ENCODE assay signal across 8 cellular contexts in genomic region chr12:113184900-113185179, GRCh38. TPM values are rescaled to one million over a fixed set of nuclear protein-coding genes. Genes with fewer than 3 reads are reported as not detected.
DNase-seq lines count a peak whose midpoint lies in the region; ATAC-seq and TF ChIP-seq lines count a peak whose summit lies in the region.

No MANE protein-coding gene starts in this region.

- no peaks in the 10 kb centered on the region for H3K9me3 Mint-ChIP-seq in GM23338

- H3K36me3 Mint-ChIP-seq in GM23338 (ENCODE audit: low read depth) = peaks cover 46% of the 10 kb centered on the region

- peaks cover 4% of the 10 kb centered on the region; the same call in 1 of the 2 replicates for H3K4me1 ChIP-seq in GM23338 (ENCODE audit: insufficient read depth)
- H3K4me1 ChIP-seq in foreskin keratinocyte = no peaks in the 10 kb centered on the region
- H3K4me1 ChIP-seq in neuron (ENCODE audit: insufficient read depth, low read length) = peaks cover 15% of the 10 kb centered on the region

- no peaks in the 10 kb centered on the region; the same call in 1 of the 2 replicates for H3K36me3 ChIP-seq in GM23338 (ENCODE audit: insufficient read depth)
- peaks cover 28% of the 10 kb centered on the region for H3K36me3 ChIP-seq in neuron (ENCODE audit: insufficient read depth, low read length)

- H2AFZ ChIP-seq in GM23338 (peak overlapping the region; percentile 95), neuron (ENCODE audit: low read depth, low read length) (peak overlapping the region; percentile 86)

- DNase-seq in ELF-1 (ENCODE audit: low read depth, low spot score) (peak; percentile 94), GM23338 (ENCODE audit: low spot score) (peak; percentile 94), LNCaP clone FGC (ENCODE audit: low read depth) (peak; percentile 57), SHP77 treated with DMSO at 0.1 percent for 48 hours (lab: John Stamatoyannopoulos, UW) (peak; percentile 57), activated gamma-delta T cell treated with Interleukin-2 at 50 U/mL for 16 hours (peak; percentile 82), foreskin keratinocyte (peak; percentile 84 to 89), stromal cell of bone marrow (ENCODE audit: low read depth) (peak; percentile 84)

- H4K20me1 ChIP-seq in GM23338 (replicated peaks; ENCODE audit: insufficient read depth) = peaks cover 37% of the 10 kb centered on the region

- H3K4me3 ChIP-seq in GM23338 = peak overlapping the region; percentile 97
- peak overlapping the region; percentile 88 for H3K4me3 ChIP-seq in LNCaP clone FGC (ENCODE audit: low read depth, low read length)
- peak overlapping the region; percentile 85 for H3K4me3 ChIP-seq in neuron (ENCODE audit: low read length)

- peak; percentile 86 for ATAC-seq in GM23338
- ATAC-seq in foreskin keratinocyte = peak; percentile 88

- TF ChIP-seq CTCF in GM23338 (conservative IDR thresholded peaks at IDR 0.05; ENCODE audit: low read depth in 2 of 2) (no peak), LNCaP clone FGC (IDR thresholded peaks at IDR 0.05; ENCODE audit: control insufficient read depth, extremely low read depth, insufficient read depth) (no peak), foreskin keratinocyte (conservative IDR thresholded peaks at IDR 0.05) (no peak)

- peaks cover 3% of the 10 kb centered on the region; the same call in 1 of the 2 replicates for H3F3A ChIP-seq in GM23338 (replicated peaks; ENCODE audit: low read depth)

- no peaks in the 10 kb centered on the region for H3K9me2 ChIP-seq in GM23338 (ENCODE audit: insufficient read depth)

- peaks cover 52% of the 10 kb centered on the region for H3K79me2 ChIP-seq in GM23338 (replicated peaks; ENCODE audit: insufficient read depth)

- H3K9me3 ChIP-seq in neuron (ENCODE audit: low read length) = no peaks in the 10 kb centered on the region

- peak overlapping the region; percentile 88 for H3K27ac Mint-ChIP-seq in GM23338

- H3K27ac ChIP-seq in GM23338 (ENCODE audit: low read depth) (peak overlapping the region; percentile 87), foreskin keratinocyte (peak overlapping the region; percentile 96)

- peak overlapping the region; percentile 95 for H3K4me3 Mint-ChIP-seq in GM23338

- H3K4me1 Mint-ChIP-seq in GM23338 = peaks cover 12% of the 10 kb centered on the region

- peaks cover 10% of the 10 kb centered on the region for H3K27me3 Mint-ChIP-seq in GM23338 (ENCODE audit: insufficient read depth, low read depth, poor library complexity)

- no peaks in the 10 kb centered on the region for H3K27me3 ChIP-seq in GM23338 (ENCODE audit: insufficient read depth)
- H3K27me3 ChIP-seq in foreskin keratinocyte = no peaks in the 10 kb centered on the region
- H3K27me3 ChIP-seq in neuron (ENCODE audit: insufficient read depth, low read length) = no peaks in the 10 kb centered on the region

- H3K4me2 ChIP-seq in GM23338 = peak overlapping the region; percentile 94

TF ChIP-seq in GM23338, 12 proteins besides CTCF, POLR2A, EP300 and RAD21 (continues in another document):
- TF ChIP-seq JUNB (IDR thresholded peaks at IDR 0.05; ENCODE audit: unreplicated experiment) (no peak), ZNF462 (CRISPR knock-in tag; IDR thresholded peaks at IDR 0.05) (no peak)

RNA-seq across cellular contexts. Expression of gene DDX54, which starts 0.4 kb away (rescaled TPM):
- 79.6 and 84.1 TPM in 2 replicates for total RNA-seq in GM23338 (2014; rRNA removed; shearing (Covaris generic))
- 89.4 and 89.5 TPM in 2 replicates for polyA plus RNA-seq in GM23338 (2016; fragmentation: Nextera tagmentation; extraction: Ambion mirVana)
- total RNA-seq in foreskin keratinocyte = 64.7 and 66.8 TPM in 2 replicates
- polyA plus RNA-seq in foreskin keratinocyte = 95.1 and 95.8 TPM in 2 replicates

RNA-seq across cellular contexts. Expression of gene RITA1, which starts 0.7 kb away (rescaled TPM):
- total RNA-seq in GM23338 (2014; rRNA removed; shearing (Covaris generic)) = 33.0 and 40.4 TPM in 2 replicates
- polyA plus RNA-seq in GM23338 (2016; fragmentation: Nextera tagmentation; extraction: Ambion mirVana) (20.0 and 21.4 TPM in 2 replicates), foreskin keratinocyte (26.3 and 27.2 TPM in 2 replicates)
- total RNA-seq in foreskin keratinocyte = 24.3 and 27.0 TPM in 2 replicates

RNA-seq across cellular contexts. Expression of gene CFAP73, which starts 35.3 kb away (rescaled TPM):
- 0.59 TPM in 1 of 2 replicates, not detected in the other for total RNA-seq in GM23338 (2014; rRNA removed; shearing (Covaris generic))
- polyA plus RNA-seq in GM23338 (2016; fragmentation: Nextera tagmentation; extraction: Ambion mirVana) = 0.50 and 0.54 TPM in 2 replicates
- total RNA-seq in foreskin keratinocyte = not detected in 2 replicates
- polyA plus RNA-seq in foreskin keratinocyte = not detected in 2 replicates

RNA-seq across cellular contexts. Expression of gene TPCN1, which starts 36.4 kb away (rescaled TPM):
- 12.2 and 14.4 TPM in 2 replicates for total RNA-seq in GM23338 (2014; rRNA removed; shearing (Covaris generic))
- polyA plus RNA-seq in GM23338 (2016; fragmentation: Nextera tagmentation; extraction: Ambion mirVana) = 11.2 and 16.2 TPM in 2 replicates
- 14.3 and 15.9 TPM in 2 replicates for total RNA-seq in foreskin keratinocyte
- 8.9 and 10.5 TPM in 2 replicates for polyA plus RNA-seq in foreskin keratinocyte

RNA-seq across cellular contexts. Expression of gene RASAL1, which starts 49.3 kb away (rescaled TPM):
- 5.4 and 8.2 TPM in 2 replicates for total RNA-seq in GM23338 (2014; rRNA removed; shearing (Covaris generic))
- 2.6 and 2.7 TPM in 2 replicates for polyA plus RNA-seq in GM23338 (2016; fragmentation: Nextera tagmentation; extraction: Ambion mirVana)
- 0.07 TPM in 1 of 2 replicates, not detected in the other for total RNA-seq in foreskin keratinocyte
- not detected in 2 replicates for polyA plus RNA-seq in foreskin keratinocyte

Comparison
In these comparisons a context has a peak if more than half of its experiments do, and no peak if none do; other contexts are left out.
1. Peak in every context shown above with its lines: DNase-seq, ATAC-seq, H3K4me3 ChIP-seq and H3K27ac ChIP-seq.